In genomic region chr1:213277036-213277435, GRCh38 we compare ENCODE assay signal across 14 cellular contexts.
DNase-seq lines count a peak whose midpoint lies in the region; ATAC-seq, FAIRE-seq and TF ChIP-seq lines count a peak whose summit lies in the region.
"Had no signal": no experiment of that assay in that cellular context is flagged by ENCODE, and none has a peak within 500 bp of the region (broad histone marks: within the 10 kb centered on the region; RNA-seq: fewer than 3 reads in every experiment).

No MANE protein-coding gene starts in this region.

- ATAC-seq in PC-3 (no peak; the same call in 1 of the 2 replicates), psoas muscle (peak in 3 of 4 donors; percentile 40 to 76 (median 66))
- ATAC-seq: Right ventricle myocardium inferior had no signal

- POLR2A ChIA-PET in PC-3 (lab: Charles Lee; ENCODE audit: unreplicated experiment) = no interaction called here

- no peak for TF ChIP-seq CTCF in PC-3 (conservative IDR thresholded peaks at IDR 0.05; ENCODE audit: low read depth, low read length)
- TF ChIP-seq CTCF in hepatocyte (IDR thresholded peaks at IDR 0.05; ENCODE audit: poor library complexity) = no peak
- TF ChIP-seq CTCF in psoas muscle (IDR thresholded peaks at IDR 0.05) = no peak

- DNase-seq in DMS53 (lab: John Stamatoyannopoulos, UW) (peak; percentile 62), PC-3 (peak; percentile 16), hepatocyte (ENCODE audit: low spot score) (no peak), psoas muscle (no peak), H54 (ENCODE audit: insufficient read length, low spot score) (no peak)
- DNase-seq in activated naive CD4-positive, alpha-beta T cell treated with Interleukin-2 at 50 U/mL for 16 hours = no peak
- no peak for DNase-seq in effector CD4-positive, alpha-beta T cell
- DNase-seq: H7; Karpas-422; NCI-H2029; NCI-H524 treated with DMSO at 0.1 percent for 48 hours; NK-92 treated with Interleukin-12 subunit alpha and Interleukin-12 subunit beta, amount 100 ng/mL, for 24 hours; SK-N-SH had no signal

- intact Hi-C loops in PC-3 (cut with micrococcal nuclease) = no loop called here
- intact Hi-C loops in psoas muscle (cut with DNase I) = no loop called here

- H3K4me3 ChIP-seq in PC-3 (ENCODE audit: low read length) = no peak overlapping the region
- no peak overlapping the region for H3K4me3 ChIP-seq in hepatocyte
- no peak overlapping the region for H3K4me3 ChIP-seq in psoas muscle

- no peaks in the 10 kb centered on the region for H3F3A ChIP-seq in PC-3 (ENCODE audit: low read length, unreplicated experiment)

- no peaks in the 10 kb centered on the region for H3K79me2 ChIP-seq in PC-3 (ENCODE audit: low read length)
- H3K79me2 ChIP-seq in hepatocyte = no peaks in the 10 kb centered on the region

- H3K27me3 ChIP-seq in PC-3 (ENCODE audit: low read length) (no peaks in the 10 kb centered on the region), hepatocyte (no peaks in the 10 kb centered on the region), psoas muscle (ENCODE audit: insufficient read depth in 3 of 3, low read length in 2 of 3) (no peaks in the 10 kb centered on the region)

- CTCF ChIA-PET in PC-3 (lab: Charles Lee) = no interaction called here

- H3K4me2 ChIP-seq in PC-3 (ENCODE audit: low read length) = no peak overlapping the region
- H3K4me2 ChIP-seq in hepatocyte = no peak overlapping the region
- H3K4me2 ChIP-seq: SK-N-SH had no signal

- no peak for TF ChIP-seq POLR2A in H54 (IDR thresholded peaks at IDR 0.05; ENCODE audit: low read depth, low read length)

- H3K9me3 ChIP-seq in PC-3 (ENCODE audit: low read length) (no peaks in the 10 kb centered on the region), hepatocyte (ENCODE audit: low read depth) (no peaks in the 10 kb centered on the region), psoas muscle (no peaks in the 10 kb centered on the region)
- H3K9me3 ChIP-seq: SK-N-SH had no signal

- H3K4me1 ChIP-seq in PC-3 (ENCODE audit: insufficient read depth, low read length) (no peaks in the 10 kb centered on the region), hepatocyte (ENCODE audit: insufficient read depth) (peaks cover 4% of the 10 kb centered on the region), psoas muscle (peaks cover 15% of the 10 kb centered on the region)

- H3K9ac ChIP-seq in PC-3 (ENCODE audit: low read length) = no peak overlapping the region
- H3K9ac ChIP-seq: SK-N-SH had no signal

- H3K9me2 ChIP-seq in PC-3 (replicated peaks; ENCODE audit: low read length) (no peaks in the 10 kb centered on the region), hepatocyte (replicated peaks; ENCODE audit: insufficient read depth) (no peaks in the 10 kb centered on the region)
- H3K9me2 ChIP-seq: SK-N-SH had no signal

- FAIRE-seq in H54 (lab: Jason Lieb, UNC) = no peak

- H3K27ac ChIP-seq in PC-3 (ENCODE audit: low read length) (no peak overlapping the region), hepatocyte (peak overlapping the region; percentile 21), psoas muscle (no peak overlapping the region)

- H4K20me1 ChIP-seq in PC-3 (ENCODE audit: low read length) = no peaks in the 10 kb centered on the region
- H4K20me1 ChIP-seq in hepatocyte (ENCODE audit: insufficient read depth, poor library complexity, severe bottlenecking) = no peaks in the 10 kb centered on the region

- H2AFZ ChIP-seq in PC-3 (ENCODE audit: low read length) (no peak overlapping the region), hepatocyte (no peak overlapping the region)

- WGBS in hepatocyte (ENCODE audit: low lambda C conversion rate, missing lambda C conversion rate) = 84% methylated on average over 2 of the region's 2 CpGs
- WGBS in psoas muscle, 3 donors = 33 to 60% (median 45%) methylated on average over 2 of the region's 2 CpGs

- BruUV-seq in PC-3 (replicated peaks; lab: Mats Ljungman, UMichigan) = no TSS peak

- H3K36me3 ChIP-seq in PC-3 (ENCODE audit: low read depth, low read length) (no peaks in the 10 kb centered on the region), hepatocyte (replicated peaks; ENCODE audit: insufficient read depth, low read depth) (no peaks in the 10 kb centered on the region), psoas muscle (ENCODE audit: insufficient read depth in 1 of 2, low read depth in 1 of 2) (peaks cover 0 to 9% of the 10 kb centered on the region in 2 donors)

Comparison
In these comparisons a context has a peak if more than half of its experiments do, and no peak if none do; other contexts are left out.
1. DNase-seq: peak in DMS53 (single experiment) and PC-3 (single experiment); none in hepatocyte (single experiment), psoas muscle (0 of 2), activated naive CD4-positive, alpha-beta T cell treated with Interleukin-2 at 50 U/mL for 16 hours (single experiment), effector CD4-positive, alpha-beta T cell (single experiment) and H54 (single experiment).